In the genomic region with DNA sequence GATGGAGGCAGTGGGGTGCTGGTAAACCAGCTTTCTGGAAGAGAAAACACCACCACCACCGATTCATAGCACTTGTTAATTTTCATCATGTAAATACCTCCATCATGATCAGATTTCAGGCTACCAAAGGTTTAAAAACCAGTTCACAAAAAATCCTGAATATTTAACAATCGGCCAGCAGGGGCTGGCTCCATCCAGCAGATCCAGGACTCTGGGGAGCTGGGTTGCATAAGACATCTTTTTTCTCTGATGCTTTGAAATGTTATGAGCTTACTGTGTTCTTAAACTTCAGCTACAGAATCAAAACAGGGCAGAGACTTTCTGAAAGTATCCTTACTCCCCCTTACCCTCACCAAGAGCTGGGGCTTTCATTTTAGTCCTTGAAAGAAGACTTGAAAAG, we compare ENCODE assay signal across 16 cellular contexts. TPM values are rescaled to one million over a fixed set of nuclear protein-coding genes. Genes with fewer than 3 reads are reported as not detected.
A peak's percentile ranks its signal among the peaks of the same experiment; 100 is the strongest.
DNase-seq lines count a peak whose midpoint lies in the region; ATAC-seq and TF ChIP-seq lines count a peak whose summit lies in the region.
"Had no signal": no experiment of that assay in that cellular context is flagged by ENCODE, and none has a peak within 500 bp of the region (broad histone marks: within the 10 kb centered on the region; RNA-seq: fewer than 3 reads in every experiment).

No MANE protein-coding gene starts in this region.

- H3K4me1 ChIP-seq in BE2C (peaks cover 4% of the 10 kb centered on the region; the same call in 1 of the 2 replicates), uterus (no peaks in the 10 kb centered on the region)
- H3K4me1 ChIP-seq: left lung had no signal

- H3K9me3 ChIP-seq in BE2C (no peaks in the 10 kb centered on the region), uterus (no peaks in the 10 kb centered on the region)
- H3K9me3 ChIP-seq: left lung had no signal

- TF ChIP-seq CTCF in BE2C (IDR thresholded peaks at IDR 0.05; ENCODE audit: low read depth, low read length) (peak; percentile 28; the same call in 1 of the 2 replicates), brain microvascular endothelial cell (IDR thresholded peaks at IDR 0.05; ENCODE audit: low read depth, low read length, missing control alignments) (peak; percentile 48), mesothelial cell of epicardium (IDR thresholded peaks at IDR 0.05; ENCODE audit: unreplicated experiment) (peak; percentile 24), uterus (IDR thresholded peaks at IDR 0.05) (no peak)

- H3K27ac ChIP-seq in brain microvascular endothelial cell (no peak overlapping the region), uterus (no peak overlapping the region)
- H3K27ac ChIP-seq: left lung had no signal

- H3K4me1 Mint-ChIP-seq in mesothelial cell of epicardium: no peaks in the 10 kb centered on the region
- H3K4me1 Mint-ChIP-seq in immature natural killer cell: no peaks in the 10 kb centered on the region
- H3K4me1 Mint-ChIP-seq: natural killer cell; stimulated activated effector memory CD8-positive, alpha-beta T cell treated with anti-CD3 and anti-CD28 coated beads, Interleukin-12 subunit alpha, Interleukin-12 subunit beta, amount 100 ng/mL, for 72 hours had no signal

- TF ChIP-seq POLR2A in uterus (IDR thresholded peaks at IDR 0.05): no peak

- H3K4me3 ChIP-seq in BE2C (ENCODE audit: low read depth, low read length) (no peak overlapping the region), brain microvascular endothelial cell (ENCODE audit: low read depth, low read length) (no peak overlapping the region), uterus (no peak overlapping the region)
- H3K4me3 ChIP-seq: left lung had no signal

- in situ Hi-C loops in brain microvascular endothelial cell (cut with HindIII; ENCODE audit: low pct_ligation_motif_present, low sequenced_read_pairs): no loop called here

- H3K9me3 Mint-ChIP-seq in mesothelial cell of epicardium: no peaks in the 10 kb centered on the region
- no peaks in the 10 kb centered on the region for H3K9me3 Mint-ChIP-seq in immature natural killer cell
- H3K9me3 Mint-ChIP-seq: natural killer cell; stimulated activated effector memory CD8-positive, alpha-beta T cell treated with anti-CD3 and anti-CD28 coated beads, Interleukin-12 subunit alpha, Interleukin-12 subunit beta, amount 100 ng/mL, for 72 hours had no signal

- H3K36me3 ChIP-seq in BE2C (no peaks in the 10 kb centered on the region), brain microvascular endothelial cell (replicated peaks) (no peaks in the 10 kb centered on the region), uterus (no peaks in the 10 kb centered on the region)

- ATAC-seq in GM21576 (IDR thresholded peaks at IDR 0.05; ENCODE audit: unreplicated experiment): no peak
- ATAC-seq: left lung; natural killer cell; stimulated activated effector memory CD8-positive, alpha-beta T cell treated with anti-CD3 and anti-CD28 coated beads, Interleukin-12 subunit alpha, Interleukin-12 subunit beta, amount 100 ng/mL, for 72 hours had no signal

- intact Hi-C loops in uterus (cut with DNase I; ENCODE audit: low total_unique reads): no loop called here

- no peaks in the 10 kb centered on the region for H3K27me3 ChIP-seq in BE2C
- H3K27me3 ChIP-seq in brain microvascular endothelial cell (replicated peaks): peaks cover 13% of the 10 kb centered on the region
- no peaks in the 10 kb centered on the region for H3K27me3 ChIP-seq in uterus
- H3K27me3 ChIP-seq: left lung had no signal

- H3K27ac Mint-ChIP-seq in mesothelial cell of epicardium: no peak overlapping the region
- H3K27ac Mint-ChIP-seq in immature natural killer cell: no peak overlapping the region
- H3K27ac Mint-ChIP-seq: natural killer cell; stimulated activated effector memory CD8-positive, alpha-beta T cell treated with anti-CD3 and anti-CD28 coated beads, Interleukin-12 subunit alpha, Interleukin-12 subunit beta, amount 100 ng/mL, for 72 hours had no signal

- H3K36me3 Mint-ChIP-seq in mesothelial cell of epicardium (peaks cover 17% of the 10 kb centered on the region), immature natural killer cell (peaks cover 0 to 3% (median 0%) of the 10 kb centered on the region in 3 donors)
- H3K36me3 Mint-ChIP-seq: natural killer cell; stimulated activated effector memory CD8-positive, alpha-beta T cell treated with anti-CD3 and anti-CD28 coated beads, Interleukin-12 subunit alpha, Interleukin-12 subunit beta, amount 100 ng/mL, for 72 hours had no signal

- DNase-seq in BE2C: no peak
- DNase-seq in brain microvascular endothelial cell: no peak
- no peak for DNase-seq in mesothelial cell of epicardium (ENCODE audit: low spot score in 2 of 2, unreplicated experiment in 2 of 2)
- DNase-seq in immature natural killer cell: no peak
- no peak for DNase-seq in uterus
- DNase-seq: activated gamma-delta T cell; C1 segment of cervical spinal cord; effector CD8-positive, alpha-beta T cell; hippocampal formation; left lung; natural killer cell; NCI-H2171 treated with DMSO at 0.1 percent for 48 hours; right cardiac atrium; stimulated activated CD4-positive, alpha-beta T cell treated with anti-CD3 and anti-CD28 coated beads, Interleukin-4, amount 100 ng/mL, for 24 hours had no signal

- H3K4me3 Mint-ChIP-seq in mesothelial cell of epicardium (no peak overlapping the region), immature natural killer cell (no peak overlapping the region)
- H3K4me3 Mint-ChIP-seq: natural killer cell; stimulated activated effector memory CD8-positive, alpha-beta T cell treated with anti-CD3 and anti-CD28 coated beads, Interleukin-12 subunit alpha, Interleukin-12 subunit beta, amount 100 ng/mL, for 72 hours had no signal

- H3K27me3 Mint-ChIP-seq in mesothelial cell of epicardium (ENCODE audit: low read depth) (no peaks in the 10 kb centered on the region), immature natural killer cell (ENCODE audit: low read depth in 3 of 3) (peaks cover 0 to 4% (median 3%) of the 10 kb centered on the region in 3 donors)

RNA-seq across cellular contexts. Expression of gene RNF183, which starts 14.6 kb away (rescaled TPM):
- polyA plus RNA-seq in BE2C (2012; ENCODE audit: insufficient read depth, insufficient read length, low read depth): 0.74 TPM
- total RNA-seq in mesothelial cell of epicardium (0.16 to 0.53 TPM (median 0.29 TPM) in 3 replicates), uterus (under 1 TPM in 2 of 4 donors, not detected in 2; 0.35 to 0.82 TPM)
- polyA plus RNA-seq in immature natural killer cell: not detected
- total RNA-seq: left lung, natural killer cell, right cardiac atrium had no signal
- polyA plus RNA-seq: right cardiac atrium had no signal

RNA-seq across cellular contexts. Expression of gene WDR31, which starts 22.3 kb away (rescaled TPM):
- 1.6 TPM for polyA plus RNA-seq in BE2C (2012; ENCODE audit: insufficient read depth, insufficient read length, low read depth)
- 4.1 to 4.5 TPM (median 4.2 TPM) in 3 replicates for total RNA-seq in mesothelial cell of epicardium
- not detected for polyA plus RNA-seq in immature natural killer cell
- 1 to 10 TPM in 3 of 4 donors, under 1 TPM in 1; 0.29 to 3.6 (median 2.8) TPM for total RNA-seq in uterus

RNA-seq across cellular contexts. Expression of gene BSPRY, which starts 31.6 kb away (rescaled TPM):
- not detected for polyA plus RNA-seq in BE2C (2012; ENCODE audit: insufficient read depth, insufficient read length, low read depth)
- total RNA-seq in mesothelial cell of epicardium: 3.4 to 4.3 TPM (median 4.3 TPM) in 3 replicates
- polyA plus RNA-seq in immature natural killer cell: 1 to 10 TPM; 1.9 to 6.1 (median 3.7) TPM
- total RNA-seq in uterus: 1 to 10 TPM in 1 of 4 donors, under 1 TPM in 1, not detected in 2; 0.40 to 1.9 TPM

RNA-seq across cellular contexts. Expression of gene PRPF4, which starts 42.3 kb away (rescaled TPM):
- polyA plus RNA-seq in BE2C (2012; ENCODE audit: insufficient read depth, insufficient read length, low read depth): 75.8 TPM
- 27.8 to 29.4 TPM (median 29.2 TPM) in 3 replicates for total RNA-seq in mesothelial cell of epicardium
- polyA plus RNA-seq in immature natural killer cell: 10 to 100 TPM; 17.7 to 25.6 (median 25.1) TPM
- 10 to 100 TPM in 3 of 4 donors, 1 to 10 TPM in 1; 5.9 to 30.2 (median 18.4) TPM for total RNA-seq in uterus

RNA-seq across cellular contexts. Expression of gene CDC26, which starts 42.4 kb away (rescaled TPM):
- 40.2 TPM for polyA plus RNA-seq in BE2C (2012; ENCODE audit: insufficient read depth, insufficient read length, low read depth)
- total RNA-seq in mesothelial cell of epicardium (25.3 to 27.7 TPM (median 27.0 TPM) in 3 replicates), uterus (10 to 100 TPM; 16.9 to 30.9 (median 26.3) TPM)
- 100 to 1,000 TPM; 136 to 141 (median 137) TPM for polyA plus RNA-seq in immature natural killer cell

Comparison
In these comparisons a context has a peak if more than half of its experiments do, and no peak if none do; other contexts are left out.
1. CTCF ChIP-seq: peak in BE2C (single experiment), brain microvascular endothelial cell (single experiment) and mesothelial cell of epicardium (single experiment); none in uterus (0 of 4).